Comparison of ENCODE assay signal across 12 cellular contexts in the genomic region with DNA sequence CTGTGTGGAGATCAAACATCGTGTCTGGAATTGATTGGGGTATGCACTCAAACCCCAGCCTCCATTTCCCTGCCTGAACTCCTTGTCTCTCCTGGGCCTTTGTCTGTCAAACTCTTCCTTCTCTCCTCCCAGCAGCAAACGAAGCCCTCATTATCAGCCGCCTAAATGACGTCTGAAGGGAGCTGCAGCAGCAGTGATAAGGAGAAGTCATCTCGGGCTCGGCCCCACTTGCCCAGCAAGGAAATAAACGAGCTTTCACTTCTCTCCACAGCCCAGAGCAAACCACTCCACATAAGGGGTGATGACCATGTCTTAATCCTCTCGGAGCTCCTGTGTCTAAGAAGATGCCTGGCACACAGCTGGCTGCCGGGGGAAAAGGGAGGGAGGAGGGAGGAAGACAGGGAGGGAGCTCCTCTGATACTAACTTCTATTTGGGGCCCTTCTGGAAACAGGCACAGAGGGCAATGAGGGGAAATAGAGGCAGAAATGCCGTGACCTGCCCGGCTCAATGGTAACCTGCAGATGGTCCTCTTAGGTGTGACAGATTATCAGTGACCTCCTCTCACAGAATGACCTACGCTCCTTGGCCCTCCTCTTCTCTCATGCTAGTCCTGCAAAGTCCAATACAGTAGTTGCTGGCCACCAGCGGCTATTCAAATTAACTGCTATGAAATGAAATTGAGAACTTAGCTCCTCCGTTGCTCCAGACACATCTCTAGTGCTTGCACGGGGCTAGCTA.
"Had no signal": no experiment of that assay in that cellular context is flagged by ENCODE, and none has a peak within 500 bp of the region (broad histone marks: within the 10 kb centered on the region; RNA-seq: fewer than 3 reads in every experiment).

No MANE protein-coding gene starts in this region.

- H3K27ac Mint-ChIP-seq: activated naive CD8-positive, alpha-beta T cell treated with anti-CD3 and anti-CD28 coated beads, Interleukin-2, amount 50 U/mL, for 24 hours; activated T-cell treated with anti-CD3 and anti-CD28 coated beads, Interleukin-2, amount 50 U/mL, for 72 hours; mesothelial cell of epicardium; T-helper 17 cell had no signal

- H3K4me3 ChIP-seq: heart left ventricle, tibial nerve had no signal

- H3K9me3 Mint-ChIP-seq: activated naive CD8-positive, alpha-beta T cell treated with anti-CD3 and anti-CD28 coated beads, Interleukin-2, amount 50 U/mL, for 24 hours; activated T-cell treated with anti-CD3 and anti-CD28 coated beads, Interleukin-2, amount 50 U/mL, for 72 hours had no signal

- H3K4me1 ChIP-seq: heart left ventricle, parathyroid adenoma, tibial nerve had no signal

- H3K27ac ChIP-seq: heart left ventricle, parathyroid adenoma, tibial nerve had no signal

- H3K36me3 ChIP-seq: heart left ventricle, tibial nerve had no signal

- H3K36me3 Mint-ChIP-seq: mesothelial cell of epicardium had no signal

- H3K4me1 Mint-ChIP-seq: activated naive CD8-positive, alpha-beta T cell treated with anti-CD3 and anti-CD28 coated beads, Interleukin-2, amount 50 U/mL, for 24 hours; mesothelial cell of epicardium had no signal

- DNase-seq: activated CD4-positive, alpha-beta T cell treated with anti-CD3 and anti-CD28 coated beads for 1 hour; activated CD4-positive, alpha-beta T cell treated with anti-CD3 and anti-CD28 coated beads, Interleukin-2, amount 50 U/mL, for 48 hours; activated naive CD4-positive, alpha-beta T cell; activated naive CD8-positive, alpha-beta T cell treated with anti-CD3 and anti-CD28 coated beads, Interleukin-2, amount 50 U/mL, for 24 hours; activated T-cell treated with anti-CD3 and anti-CD28 coated beads, Interleukin-2, amount 50 U/mL, for 72 hours; foreskin melanocyte; heart left ventricle; T-helper 17 cell had no signal

- H3K27me3 ChIP-seq: tibial nerve had no signal

- H3K4me3 Mint-ChIP-seq: activated naive CD8-positive, alpha-beta T cell treated with anti-CD3 and anti-CD28 coated beads, Interleukin-2, amount 50 U/mL, for 24 hours; activated T-cell treated with anti-CD3 and anti-CD28 coated beads, Interleukin-2, amount 50 U/mL, for 72 hours; mesothelial cell of epicardium; T-helper 17 cell had no signal

- H3K9me3 ChIP-seq: heart left ventricle had no signal

- ATAC-seq: activated naive CD8-positive, alpha-beta T cell treated with anti-CD3 and anti-CD28 coated beads, Interleukin-2, amount 50 U/mL, for 24 hours; activated T-cell treated with anti-CD3 and anti-CD28 coated beads, Interleukin-2, amount 50 U/mL, for 72 hours; heart left ventricle; SK-N-SH treated with all-trans-retinoic acid at 6 μM for 48 hours; T-helper 17 cell had no signal
